ENCODE assay signal across 8 cellular contexts in genomic region chr6:1610497-1611321, GRCh38. TPM values are rescaled to one million over a fixed set of nuclear protein-coding genes. Genes with fewer than 3 reads are reported as not detected.
DNase-seq lines count a peak whose midpoint lies in the region; ATAC-seq, FAIRE-seq and TF ChIP-seq lines count a peak whose summit lies in the region.

No MANE protein-coding gene starts in this region.

- peak overlapping the region; percentile 88 to 99 for H3K27ac ChIP-seq in A549
- H3K27ac ChIP-seq in thyroid gland = peak overlapping the region; percentile 59 to 88 (median 88)
- no peak overlapping the region for H3K27ac ChIP-seq in OCI-LY7 (ENCODE audit: low read depth, low read length, poor library complexity, severe bottlenecking)

- POLR2A ChIA-PET in A549 (lab: Yijun Ruan, JAX) (interaction anchor here (0.6 to 1.8 kb wide), 6 partner anchors 14 to 1024 kb away, joined by 3 to 10 read pairs (median 4); no protein-coding TSS in a partner anchor), OCI-LY7 (lab: Charles Lee) (no interaction called here)

- H4K20me1 ChIP-seq in OCI-LY7 (ENCODE audit: insufficient read depth, low read length) = no peaks in the 10 kb centered on the region

- no peaks in the 10 kb centered on the region for H3K9me2 ChIP-seq in OCI-LY7 (ENCODE audit: insufficient read depth, low read length)

- in situ Hi-C loops in KBM-7 (cut with MboI; ENCODE audit: low pct_unique_long_range_greater_than_20kb, low sequenced_read_pairs) = no loop called here
- in situ Hi-C loops in astrocyte of the cerebellum (cut with HindIII; ENCODE audit: low sequenced_read_pairs) = no loop called here

- H2AFZ ChIP-seq in OCI-LY7 (ENCODE audit: low read length) = no peak overlapping the region

- CTCF ChIA-PET in A549 (lab: Yijun Ruan, JAX) = interaction anchor here (0.7 to 2.7 kb wide), 15 partner anchors 8 to 1023 kb away, joined by 3 to 12 read pairs (median 5); no protein-coding TSS in a partner anchor
- CTCF ChIA-PET in OCI-LY7 (lab: Charles Lee; ENCODE audit: unreplicated experiment) = no interaction called here

- no peak for TF ChIP-seq EP300 in A549 (IDR thresholded peaks at IDR 0.05)

- H3K4me3 ChIP-seq in A549 = peak overlapping the region; percentile 83
- H3K4me3 ChIP-seq in astrocyte of the cerebellum (ENCODE audit: low read depth, low read length) = peak overlapping the region; percentile 54
- H3K4me3 ChIP-seq in thyroid gland (replicated peaks in 1 of 3) = peak overlapping the region in 2 of 3 donors; percentile 32 to 56
- H3K4me3 ChIP-seq in OCI-LY7 (ENCODE audit: low read depth, low read length, poor library complexity, severe bottlenecking) = no peak overlapping the region

- no CpG with 5 or more reads among the region's 101 CpGs for WGBS in A549 (ENCODE audit: missing lambda C conversion rate)
- 2 to 10% methylated on average over 26 to 34 of the region's 101 CpGs for WGBS in thyroid gland, 2 donors

- H3K36me3 ChIP-seq in thyroid gland = no peaks in the 10 kb centered on the region
- H3K36me3 ChIP-seq in OCI-LY7 (ENCODE audit: insufficient read depth, low read length) = no peaks in the 10 kb centered on the region

- no TSS peak for BruUV-seq in OCI-LY7 (replicated peaks; lab: Mats Ljungman, UMichigan)

- no peaks in the 10 kb centered on the region for H3K79me2 ChIP-seq in OCI-LY7 (ENCODE audit: insufficient read depth, low read depth, low read length)

- peak in 1 of 2 experiments; percentile 52 for DNase-seq in A549 (ENCODE audit: low read depth in 1 of 2, low spot score in 1 of 2)
- DNase-seq in KBM-7 = peak; percentile 60
- no peak for DNase-seq in astrocyte of the cerebellum (ENCODE audit: low read depth)
- peak; percentile 51 for DNase-seq in kidney tubule cell (ENCODE audit: low spot score)
- DNase-seq in thyroid gland = peak in 1 of 2 donors; percentile 22
- DNase-seq in stimulated activated CD4-positive, alpha-beta T cell treated with anti-CD3 and anti-CD28 coated beads, Interleukin-4, amount 100 ng/mL, for 4 hours = no peak
- no peak for DNase-seq in OCI-LY7 (ENCODE audit: low spot score)

- no peak for TF ChIP-seq CTCF in A549 (IDR thresholded peaks at IDR 0.05)
- no peak for TF ChIP-seq CTCF in astrocyte of the cerebellum (IDR thresholded peaks at IDR 0.05; ENCODE audit: low read depth, low read length, missing control alignments)
- no peak for TF ChIP-seq CTCF in thyroid gland (IDR thresholded peaks at IDR 0.05)
- TF ChIP-seq CTCF in OCI-LY7 (conservative IDR thresholded peaks at IDR 0.05; ENCODE audit: low read length) = no peak

- intact Hi-C loops in thyroid gland (cut with DNase I) (no loop called here), OCI-LY7 (cut with micrococcal nuclease; ENCODE audit: unreplicated experiment) (no loop called here)

- peak; percentile 38 to 43; a peak in 5 of 6 replicates for ATAC-seq in A549
- peak; percentile 27 for ATAC-seq in GM18511 (IDR thresholded peaks at IDR 0.05; ENCODE audit: unreplicated experiment)

- no peak for TF ChIP-seq POLR2A in A549 (IDR thresholded peaks at IDR 0.05; ENCODE audit: low read length)
- no peak for TF ChIP-seq POLR2A in thyroid gland (IDR thresholded peaks at IDR 0.05)

- no peak for FAIRE-seq in A549 (lab: Jason Lieb, UNC)

- H3K4me1 ChIP-seq in A549 (peaks cover 13% of the 10 kb centered on the region; the same call in 2 of the 3 replicates), thyroid gland (peaks cover 10 to 37% of the 10 kb centered on the region in 2 donors), OCI-LY7 (ENCODE audit: insufficient read depth, low read length, poor library complexity, severe bottlenecking) (no peaks in the 10 kb centered on the region)

- H3K27me3 ChIP-seq in thyroid gland = peaks cover 51% of the 10 kb centered on the region

- TF ChIP-seq RAD21 in A549 (conservative IDR thresholded peaks at IDR 0.05 in 1 of 2, IDR thresholded peaks at IDR 0.05 in 1 of 2) = no peak

- H3K4me2 ChIP-seq in A549 (peak overlapping the region; percentile 99), OCI-LY7 (ENCODE audit: low read length) (no peak overlapping the region)

- H3K9me3 ChIP-seq in A549 = no peaks in the 10 kb centered on the region
- H3K9me3 ChIP-seq in thyroid gland = no peaks in the 10 kb centered on the region
- H3K9me3 ChIP-seq in OCI-LY7 (ENCODE audit: low read length) = no peaks in the 10 kb centered on the region

TF ChIP-seq in A549, 52 proteins besides CTCF, POLR2A, EP300 and RAD21:
- no peak for TF ChIP-seq MYC (IDR thresholded peaks at IDR 0.05; ENCODE audit: borderline replicate concordance, low read length)
- peak; percentile 57; the same call in 1 of the 2 replicates for TF ChIP-seq MAX (IDR thresholded peaks at IDR 0.05)
- no peak for TF ChIP-seq MAZ (IDR thresholded peaks at IDR 0.05; ENCODE audit: borderline replicate concordance, low read depth, low read length)
- no peak for TF ChIP-seq GATA3 (IDR thresholded peaks at IDR 0.05; ENCODE audit: borderline replicate concordance)
- peak; percentile 48; the same call in 1 of the 2 replicates for TF ChIP-seq E2F6 (IDR thresholded peaks at IDR 0.05; ENCODE audit: borderline replicate concordance, low read depth)
- TF ChIP-seq RNF2 (IDR thresholded peaks at IDR 0.05; ENCODE audit: borderline replicate concordance, low read depth) = 0 out of 2 replicates have a peak, but pooled peaks have one; percentile 32
- TF ChIP-seq JUN (IDR thresholded peaks at IDR 0.05) = 0 out of 5 replicates have a peak, but pooled peaks of 1 of the 2 experiments have one; percentile 45
- TF ChIP-seq CHD4 (IDR thresholded peaks at IDR 0.05; ENCODE audit: borderline replicate concordance) = no peak
- TF ChIP-seq ZFP36 (IDR thresholded peaks at IDR 0.05; ENCODE audit: borderline replicate concordance, partially characterized antibody) = no peak
- no peak for TF ChIP-seq CHD2 (IDR thresholded peaks at IDR 0.05; ENCODE audit: low read length, partially characterized antibody)
- no peak for TF ChIP-seq FOSB (CRISPR knock-in tag; IDR thresholded peaks at IDR 0.05)
- no peak for TF ChIP-seq EHMT2 (IDR thresholded peaks at IDR 0.05; ENCODE audit: low read depth)
- no peak for TF ChIP-seq ELK1 (IDR thresholded peaks at IDR 0.05; ENCODE audit: low read depth, low read length)
- no peak for TF ChIP-seq ZSCAN20 (CRISPR knock-in tag; IDR thresholded peaks at IDR 0.05)
- no peak for TF ChIP-seq POLR2AphosphoS2 (conservative IDR thresholded peaks at IDR 0.05; ENCODE audit: low read length)

RNA-seq across cellular contexts. Expression of gene FOXC1, which starts 1.0 kb away (rescaled TPM):
- polyA plus RNA-seq in A549 (2011; rRNA removed) (3.7 and 4.7 TPM in 2 replicates), A549 (2017; fragmentation: RNase III; extraction: RNeasy Plus Mini Kit Qiagen cat#74134 plus additional on column Dnase treatment) (3.0 to 3.4 TPM (median 3.3 TPM) in 3 replicates)
- 2.7 and 3.8 TPM in 2 replicates for polyA plus RNA-seq in A549 (2012; cell fraction: cytosol; rRNA removed)
- 3.3 and 5.3 TPM in 2 replicates for polyA plus RNA-seq in A549 (2012; cell fraction: nucleus; rRNA removed)
- 1.6 and 2.7 TPM in 2 replicates for polyA minus RNA-seq in A549 (2011; rRNA and poly(A)+ RNA removed)
- total RNA-seq in thyroid gland (1 to 10 TPM; 3.8 to 8.1 (median 5.5) TPM), OCI-LY7 (2022) (not detected in 2 replicates)
- not detected in 2 replicates for total RNA-seq in OCI-LY7 (2014; rRNA removed; shearing (Covaris generic))

Comparison
In these comparisons a context has a peak if more than half of its experiments do, and no peak if none do; other contexts are left out.
1. DNase-seq: peak in KBM-7 (single experiment) and kidney tubule cell (single experiment); none in astrocyte of the cerebellum (single experiment), stimulated activated CD4-positive, alpha-beta T cell treated with anti-CD3 and anti-CD28 coated beads, Interleukin-4, amount 100 ng/mL, for 4 hours (0 of 2) and OCI-LY7 (single experiment).
2. RNA of gene FOXC1, which starts 1.0 kb away (total RNA-seq): 3.8 to 8.1 TPM in thyroid gland; not detected in OCI-LY7; every median in the first group is over 4 times any median in the second.